In genomic region chr2:203532957-203533695, GRCh38 we compare ENCODE assay signal across 8 cellular contexts. TPM values are rescaled to one million over a fixed set of nuclear protein-coding genes. Genes with fewer than 3 reads are reported as not detected.
DNase-seq lines count a peak whose midpoint lies in the region; ATAC-seq and TF ChIP-seq lines count a peak whose summit lies in the region.

No MANE protein-coding gene starts in this region.

- no peak for ATAC-seq in stimulated activated naive CD8-positive, alpha-beta T cell treated with anti-CD3 and anti-CD28 coated beads, Interleukin-15, Interleukin-2, amounts not matched to agents 100 U/mL and 50 U/mL, for 24 hours

- H3K4me1 Mint-ChIP-seq in stimulated activated naive CD8-positive, alpha-beta T cell treated with anti-CD3 and anti-CD28 coated beads, Interleukin-15, Interleukin-2, amounts not matched to agents 100 ng/mL and 50 ng/mL, for 24 hours (ENCODE audit: low read depth): peaks cover 25% of the 10 kb centered on the region

- peaks cover 6% of the 10 kb centered on the region for H3K36me3 Mint-ChIP-seq in stimulated activated naive CD8-positive, alpha-beta T cell treated with anti-CD3 and anti-CD28 coated beads, Interleukin-15, Interleukin-2, amounts not matched to agents 100 ng/mL and 50 ng/mL, for 24 hours (ENCODE audit: low read depth)

- H3K27me3 ChIP-seq in thyroid gland: no peaks in the 10 kb centered on the region

- no peaks in the 10 kb centered on the region for H3K9me3 ChIP-seq in thyroid gland

- no peak for DNase-seq in stimulated activated naive CD8-positive, alpha-beta T cell treated with anti-CD3 and anti-CD28 coated beads, Interleukin-15, Interleukin-2, amounts not matched to agents 100 U/mL and 50 U/mL, for 24 hours
- DNase-seq in astrocyte of the hippocampus (ENCODE audit: low read depth, low spot score) (peak; percentile 60), left kidney (ENCODE audit: low read depth, low spot score) (peak; percentile 64), thyroid gland (peak; percentile 44 to 45), NCI-H2171 (lab: John Stamatoyannopoulos, UW) (no peak), NCI-H774 (lab: John Stamatoyannopoulos, UW) (no peak)
- DNase-seq in stimulated activated CD8-positive, alpha-beta memory T cell treated with anti-CD3 and anti-CD28 coated beads, Interleukin-4, amount 100 ng/mL, for 48 hours: no peak

- H3K27ac Mint-ChIP-seq in stimulated activated naive CD8-positive, alpha-beta T cell treated with anti-CD3 and anti-CD28 coated beads, Interleukin-15, Interleukin-2, amounts not matched to agents 100 ng/mL and 50 ng/mL, for 24 hours: no peak overlapping the region

- no peaks in the 10 kb centered on the region for H3K36me3 ChIP-seq in thyroid gland

- H3K27ac ChIP-seq in thyroid gland: peak overlapping the region; percentile 97 to 99 (median 99)

- intact Hi-C loops in thyroid gland (cut with DNase I): no loop called here

- WGBS in thyroid gland, 2 donors: 14% methylated on average over 7 of the region's 7 CpGs

- peaks cover 11% of the 10 kb centered on the region for H3K9me3 Mint-ChIP-seq in stimulated activated naive CD8-positive, alpha-beta T cell treated with anti-CD3 and anti-CD28 coated beads, Interleukin-15, Interleukin-2, amounts not matched to agents 100 ng/mL and 50 ng/mL, for 24 hours

- no peak for TF ChIP-seq POLR2A in thyroid gland (IDR thresholded peaks at IDR 0.05)

- H3K4me3 Mint-ChIP-seq in stimulated activated naive CD8-positive, alpha-beta T cell treated with anti-CD3 and anti-CD28 coated beads, Interleukin-15, Interleukin-2, amounts not matched to agents 100 ng/mL and 50 ng/mL, for 24 hours: peak overlapping the region; percentile 76

- no peak for TF ChIP-seq CTCF in thyroid gland (IDR thresholded peaks at IDR 0.05)

- peaks cover 28 to 40% of the 10 kb centered on the region in 2 donors for H3K4me1 ChIP-seq in thyroid gland

- H3K27me3 Mint-ChIP-seq in stimulated activated naive CD8-positive, alpha-beta T cell treated with anti-CD3 and anti-CD28 coated beads, Interleukin-15, Interleukin-2, amounts not matched to agents 100 ng/mL and 50 ng/mL, for 24 hours: peaks cover 61% of the 10 kb centered on the region

- peak overlapping the region; percentile 17 to 98 (median 56) for H3K4me3 ChIP-seq in thyroid gland (replicated peaks in 1 of 3)

RNA-seq across cellular contexts. Expression of gene RAPH1, which starts 2.0 kb away (rescaled TPM):
- total RNA-seq in thyroid gland: 100 to 1,000 TPM in 2 of 4 donors, 10 to 100 TPM in 2; 67.3 to 187 (median 99.4) TPM

Comparison
In these comparisons a context has a peak if more than half of its experiments do, and no peak if none do; other contexts are left out.
1. DNase-seq: peak in astrocyte of the hippocampus (single experiment), left kidney (single experiment) and thyroid gland (2 of 2); none in stimulated activated naive CD8-positive, alpha-beta T cell treated with anti-CD3 and anti-CD28 coated beads, Interleukin-15, Interleukin-2, amounts not matched to agents 100 U/mL and 50 U/mL, for 24 hours (single experiment), NCI-H2171 (single experiment), stimulated activated CD8-positive, alpha-beta memory T cell treated with anti-CD3 and anti-CD28 coated beads, Interleukin-4, amount 100 ng/mL, for 48 hours (single experiment) and NCI-H774 (single experiment).